In genomic region chr6:7426447-7427169, GRCh38 we compare ENCODE assay signal across 35 cellular contexts. TPM values are rescaled to one million over a fixed set of nuclear protein-coding genes. Genes with fewer than 3 reads are reported as not detected.
DNase-seq lines count a peak whose midpoint lies in the region; ATAC-seq and TF ChIP-seq lines count a peak whose summit lies in the region.
"Had no signal": no experiment of that assay in that cellular context is flagged by ENCODE, and none has a peak within 500 bp of the region (broad histone marks: within the 10 kb centered on the region; RNA-seq: fewer than 3 reads in every experiment).

No MANE protein-coding gene starts in this region.

- no peak for TF ChIP-seq POLR2A in erythroblast (IDR thresholded peaks at IDR 0.05; ENCODE audit: low read length)

- no peak overlapping the region for H2BK12ac ChIP-seq in neuronal stem cell (ENCODE audit: low read length)

- DNase-seq in CD14-positive monocyte (ENCODE audit: low spot score) (no peak), OCI-M1 (lab: John Stamatoyannopoulos, UW) (peak; percentile 14), erythroblast (lab: John Stamatoyannopoulos, UW) (peak; percentile 6 to 11), neuronal stem cell (ENCODE audit: low spot score) (no peak), cardiac septum (ENCODE audit: low spot score) (no peak)
- no peak for DNase-seq in activated naive CD8-positive, alpha-beta T cell treated with anti-CD3 and anti-CD28 coated beads, Interleukin-2, amount 50 U/mL, for 24 hours
- DNase-seq: activated CD4-positive, alpha-beta T cell treated with anti-CD3 and anti-CD28 coated beads, Interleukin-2, amount 50 U/mL, for 48 hours; activated naive CD4-positive, alpha-beta T cell treated with Interleukin-2 at 50 U/mL for 16 hours; adrenal gland; CD4-positive, alpha-beta T cell; DND-41; effector CD4-positive, alpha-beta T cell; head of caudate nucleus; left ventricle myocardium superior; NCI-H1417; NCI-H2081; NCI-H524 treated with DMSO at 0.1 percent for 48 hours; posterior cingulate gyrus; SHP77; substantia nigra had no signal

- H3K27ac ChIP-seq in neuronal stem cell (replicated peaks; ENCODE audit: low read length) = no peak overlapping the region
- H3K27ac ChIP-seq: adrenal gland, epithelial cell of prostate, foreskin keratinocyte, KMS-11, neutrophil had no signal

- peaks cover 0 to 4% (median 0%) of the 10 kb centered on the region in 3 experiments for H3K27me3 ChIP-seq in neuronal stem cell (ENCODE audit: control insufficient read depth in 3 of 3, insufficient read depth in 3 of 3, low read depth in 1 of 3, low read length in 3 of 3)
- H3K27me3 ChIP-seq: adrenal gland, foreskin keratinocyte, MG63, neutrophil had no signal

- H2BK120ac ChIP-seq in neuronal stem cell (ENCODE audit: low read depth, low read length) = no peak overlapping the region

- peak overlapping the region; percentile 60 for H2AFZ ChIP-seq in neuronal stem cell (ENCODE audit: low read length)

- no peaks in the 10 kb centered on the region for H3K9me3 ChIP-seq in neuronal stem cell (replicated peaks in 1 of 2; ENCODE audit: control insufficient read depth in 2 of 2, insufficient read depth in 1 of 2, low read depth in 1 of 2, low read length in 2 of 2)
- H3K9me3 ChIP-seq: adrenal gland, MG63, neutrophil had no signal

- H4K8ac ChIP-seq in neuronal stem cell (ENCODE audit: low read depth, low read length) = no peak overlapping the region

- no peak overlapping the region for H4K91ac ChIP-seq in neuronal stem cell (ENCODE audit: low read depth, low read length, poor library complexity)

- WGBS in neuronal stem cell (ENCODE audit: extremely low coverage in 2 of 2, insufficient read length in 2 of 2, insufficient replicate concordance in 1 of 2), 2 donors = no CpG with 5 or more reads among the region's 16 CpGs

- H2BK5ac ChIP-seq in neuronal stem cell (ENCODE audit: low read length) = no peak overlapping the region

- H3K79me1 ChIP-seq in neuronal stem cell (ENCODE audit: low read depth, low read length) = no peaks in the 10 kb centered on the region

- H3K18ac ChIP-seq in neuronal stem cell (ENCODE audit: low read length) = no peak overlapping the region

- no peak overlapping the region for H2BK15ac ChIP-seq in neuronal stem cell (ENCODE audit: low read length)

- no peak overlapping the region for H3K27ac Mint-ChIP-seq in CD14-positive monocyte
- H3K27ac Mint-ChIP-seq in activated naive CD8-positive, alpha-beta T cell treated with anti-CD3 and anti-CD28 coated beads, Interleukin-2, amount 50 U/mL, for 24 hours = no peak overlapping the region
- H3K27ac Mint-ChIP-seq: CD4-positive, alpha-beta T cell; stimulated activated effector memory CD8-positive, alpha-beta T cell treated with anti-CD3 and anti-CD28 coated beads, Interleukin-12 subunit alpha, Interleukin-12 subunit beta, amount 100 ng/mL, for 72 hours had no signal

- intact Hi-C loops in CD14-positive monocyte (cut with micrococcal nuclease) (loop anchor here in 1 of 2 donors (10.0 kb wide), 1 partner anchor 188 kb away; no protein-coding TSS in a partner anchor), cardiac septum (cut with DNase I) (loop anchor here (5.0 to 10.0 kb wide), 3 partner anchors 118 to 191 kb away; partner anchors contain the start of gene DSP)

- H3K4me1 Mint-ChIP-seq in CD14-positive monocyte = peaks cover 12% of the 10 kb centered on the region
- peaks cover 3% of the 10 kb centered on the region for H3K4me1 Mint-ChIP-seq in activated naive CD8-positive, alpha-beta T cell treated with anti-CD3 and anti-CD28 coated beads, Interleukin-2, amount 50 U/mL, for 24 hours
- H3K4me1 Mint-ChIP-seq: stimulated activated effector memory CD8-positive, alpha-beta T cell treated with anti-CD3 and anti-CD28 coated beads, Interleukin-12 subunit alpha, Interleukin-12 subunit beta, amount 100 ng/mL, for 72 hours had no signal

- H3K14ac ChIP-seq in neuronal stem cell (ENCODE audit: low read length) = no peak overlapping the region

- H3K4ac ChIP-seq in neuronal stem cell (ENCODE audit: low read length) = no peak overlapping the region

- no peaks in the 10 kb centered on the region for H3K36me3 Mint-ChIP-seq in CD14-positive monocyte
- H3K36me3 Mint-ChIP-seq in activated naive CD8-positive, alpha-beta T cell treated with anti-CD3 and anti-CD28 coated beads, Interleukin-2, amount 50 U/mL, for 24 hours (ENCODE audit: low read depth) = no peaks in the 10 kb centered on the region
- H3K36me3 Mint-ChIP-seq: stimulated activated effector memory CD8-positive, alpha-beta T cell treated with anti-CD3 and anti-CD28 coated beads, Interleukin-12 subunit alpha, Interleukin-12 subunit beta, amount 100 ng/mL, for 72 hours had no signal

- H3K4me3 ChIP-seq in neuronal stem cell (ENCODE audit: low read length in 2 of 2) = no peak overlapping the region
- H3K4me3 ChIP-seq: adrenal gland, MG63 had no signal

- H3K9ac ChIP-seq in neuronal stem cell (ENCODE audit: low read depth, low read length, poor library complexity) = no peak overlapping the region
- H3K9ac ChIP-seq: KMS-11 had no signal

- H3K23ac ChIP-seq in neuronal stem cell (ENCODE audit: low read depth, low read length, poor library complexity) = no peak overlapping the region

- peak overlapping the region; percentile 5 to 7 for H3K4me3 Mint-ChIP-seq in CD14-positive monocyte
- H3K4me3 Mint-ChIP-seq in activated naive CD8-positive, alpha-beta T cell treated with anti-CD3 and anti-CD28 coated beads, Interleukin-2, amount 50 U/mL, for 24 hours = no peak overlapping the region
- H3K4me3 Mint-ChIP-seq: CD4-positive, alpha-beta T cell; stimulated activated effector memory CD8-positive, alpha-beta T cell treated with anti-CD3 and anti-CD28 coated beads, Interleukin-12 subunit alpha, Interleukin-12 subunit beta, amount 100 ng/mL, for 72 hours had no signal

- H3K9me3 Mint-ChIP-seq in CD14-positive monocyte = peaks cover 0 to 6% (median 0%) of the 10 kb centered on the region in 7 donors
- H3K9me3 Mint-ChIP-seq in activated naive CD8-positive, alpha-beta T cell treated with anti-CD3 and anti-CD28 coated beads, Interleukin-2, amount 50 U/mL, for 24 hours = no peaks in the 10 kb centered on the region
- H3K9me3 Mint-ChIP-seq: CD4-positive, alpha-beta T cell; stimulated activated effector memory CD8-positive, alpha-beta T cell treated with anti-CD3 and anti-CD28 coated beads, Interleukin-12 subunit alpha, Interleukin-12 subunit beta, amount 100 ng/mL, for 72 hours had no signal

- no peaks in the 10 kb centered on the region for H3K4me1 ChIP-seq in neuronal stem cell (ENCODE audit: control insufficient read depth in 2 of 2, insufficient read depth in 1 of 2, low read depth in 1 of 2, low read length in 2 of 2)
- H3K4me1 ChIP-seq: adrenal gland, foreskin keratinocyte had no signal

- H3K27me3 Mint-ChIP-seq in CD14-positive monocyte (ENCODE audit: low read depth in 3 of 3) = peaks cover 0 to 2% (median 0%) of the 10 kb centered on the region in 3 donors
- H3K27me3 Mint-ChIP-seq in activated naive CD8-positive, alpha-beta T cell treated with anti-CD3 and anti-CD28 coated beads, Interleukin-2, amount 50 U/mL, for 24 hours = peaks cover 3% of the 10 kb centered on the region
- H3K27me3 Mint-ChIP-seq: CD4-positive, alpha-beta T cell had no signal

- no peak for ATAC-seq in activated naive CD8-positive, alpha-beta T cell treated with anti-CD3 and anti-CD28 coated beads, Interleukin-2, amount 50 U/mL, for 24 hours
- ATAC-seq in HG03175 (IDR thresholded peaks at IDR 0.05; ENCODE audit: unreplicated experiment) = no peak
- ATAC-seq in GM19467 (IDR thresholded peaks at IDR 0.05; ENCODE audit: unreplicated experiment) = no peak
- ATAC-seq: activated CD4-positive, CD25-positive, alpha-beta regulatory T cell treated with anti-CD3 and anti-CD28 coated beads, Interleukin-2, amount 50 U/mL, for 24 hours; Panc1; sciatic nerve; stimulated activated effector memory CD8-positive, alpha-beta T cell treated with anti-CD3 and anti-CD28 coated beads, Interleukin-12 subunit alpha, Interleukin-12 subunit beta, amount 100 ng/mL, for 72 hours had no signal

- no peak overlapping the region for H3K4me2 ChIP-seq in neuronal stem cell (ENCODE audit: insufficient read depth, low read length, poor library complexity, severe bottlenecking)
- H3K4me2 ChIP-seq: KMS-11 had no signal

- no peak for TF ChIP-seq CTCF in CD14-positive monocyte (IDR thresholded peaks at IDR 0.05)

- H2AK5ac ChIP-seq in neuronal stem cell (ENCODE audit: low read depth, low read length) = no peak overlapping the region

- no peaks in the 10 kb centered on the region for H3K36me3 ChIP-seq in neuronal stem cell (replicated peaks in 1 of 2; ENCODE audit: control insufficient read depth in 2 of 2, insufficient read depth in 2 of 2, low read length in 2 of 2)
- H3K36me3 ChIP-seq: adrenal gland, MG63, neutrophil had no signal

RNA-seq across cellular contexts. Expression of gene RIOK1, which starts 37.0 kb away (rescaled TPM):
- 1 to 10 TPM; 7.7 to 8.8 TPM for polyA plus RNA-seq in CD14-positive monocyte
- 27.3 TPM for polyA plus RNA-seq in neuronal stem cell (2013, experiment 1 of 2)
- polyA plus RNA-seq in neuronal stem cell (2013, experiment 2 of 2) = 26.7 TPM
- total RNA-seq in cardiac septum = 11.9 TPM

RNA-seq across cellular contexts. Expression of gene CAGE1, which starts 37.1 kb away (rescaled TPM):
- not detected for polyA plus RNA-seq in CD14-positive monocyte
- polyA plus RNA-seq in neuronal stem cell (2013, experiment 1 of 2) = 0.01 TPM
- polyA plus RNA-seq in neuronal stem cell (2013, experiment 2 of 2) = 0.01 TPM
- not detected for total RNA-seq in cardiac septum
- total RNA-seq: H4, left ventricle myocardium superior, mesenteric fat pad, myocyte, sciatic nerve, urinary bladder had no signal
- polyA plus RNA-seq: adrenal gland, urinary bladder had no signal

Comparison
In these comparisons a context has a peak if more than half of its experiments do, and no peak if none do; other contexts are left out.
1. DNase-seq: peak in OCI-M1 (single experiment) and erythroblast (2 of 2); none in CD14-positive monocyte (single experiment), neuronal stem cell (single experiment), activated naive CD8-positive, alpha-beta T cell treated with anti-CD3 and anti-CD28 coated beads, Interleukin-2, amount 50 U/mL, for 24 hours (single experiment) and cardiac septum (single experiment).